In genomic region chr12:92466391-92467305, GRCh38 we compare ENCODE assay signal across 8 cellular contexts.
A peak's percentile ranks its signal among the peaks of the same experiment; 100 is the strongest.
DNase-seq lines count a peak whose midpoint lies in the region; ATAC-seq and TF ChIP-seq lines count a peak whose summit lies in the region.

No MANE protein-coding gene starts in this region.

- 71 to 72% methylated on average over 13 of the region's 13 CpGs for WGBS in GM23248 (ENCODE audit: low coverage in 1 of 2, low lambda C conversion rate in 2 of 2, missing lambda C conversion rate in 2 of 2), 2 experiments

- intact Hi-C loops in head of caudate nucleus (cut with DNase I), result no loop called here

- H3K36me3 ChIP-seq in HAP-1 (replicated peaks) (no peaks in the 10 kb centered on the region), GM23248 (ENCODE audit: low read depth) (no peaks in the 10 kb centered on the region)

- no peaks in the 10 kb centered on the region for H3K9me3 Mint-ChIP-seq in activated naive CD4-positive, alpha-beta T cell treated with anti-CD3 and anti-CD28 coated beads, Interleukin-2, amount 50 U/mL, for 72 hours

- no peaks in the 10 kb centered on the region for H3K9me2 ChIP-seq in GM23248 (ENCODE audit: insufficient read depth)

- H3K27ac Mint-ChIP-seq in activated naive CD4-positive, alpha-beta T cell treated with anti-CD3 and anti-CD28 coated beads, Interleukin-2, amount 50 U/mL, for 72 hours, result no peak overlapping the region

- H3K4me1 ChIP-seq in HAP-1 (no peaks in the 10 kb centered on the region; the same call in 1 of the 2 replicates), GM23248 (ENCODE audit: insufficient read depth) (peaks cover 10% of the 10 kb centered on the region; the same call in 1 of the 2 replicates)

- H2AFZ ChIP-seq in GM23248, result no peak overlapping the region

- TF ChIP-seq POLR2A in GM18505 (IDR thresholded peaks at IDR 0.05; ENCODE audit: borderline replicate concordance, extremely low read depth, insufficient read depth, insufficient read length), result peak; percentile 90

- peak; percentile 36 for ATAC-seq in GM18505 (IDR thresholded peaks at IDR 0.05; ENCODE audit: unreplicated experiment)
- no peak for ATAC-seq in activated naive CD4-positive, alpha-beta T cell treated with anti-CD3 and anti-CD28 coated beads, Interleukin-2, amount 50 U/mL, for 72 hours

- H3K27ac ChIP-seq in GM23248, result no peak overlapping the region

- peak; percentile 12 to 45 for DNase-seq in HAP-1 (ENCODE audit: low spot score in 2 of 2)
- DNase-seq in NCI-H2171 (lab: John Stamatoyannopoulos, UW), result peak; percentile 14
- peak in 37 of 42 donors; percentile 13 to 59 (median 35) for DNase-seq in head of caudate nucleus
- peak; percentile 73 for DNase-seq in skeletal muscle cell (ENCODE audit: low read depth)
- no peak for DNase-seq in activated naive CD4-positive, alpha-beta T cell treated with anti-CD3 and anti-CD28 coated beads, Interleukin-2, amount 50 U/mL, for 72 hours (ENCODE audit: low spot score in 2 of 2)
- no peak for DNase-seq in stimulated activated naive CD4-positive, alpha-beta T cell (lab: John Stamatoyannopoulos, UW)
- no peak for DNase-seq in GM23248

- H3K27me3 ChIP-seq in HAP-1 (ENCODE audit: low read depth) (no peaks in the 10 kb centered on the region), GM23248 (replicated peaks; ENCODE audit: insufficient read depth) (no peaks in the 10 kb centered on the region)

- no peaks in the 10 kb centered on the region for H3K79me2 ChIP-seq in GM23248 (ENCODE audit: insufficient read depth)

- no peak overlapping the region for H3K9ac ChIP-seq in GM23248

- no peak overlapping the region for H3K4me3 ChIP-seq in HAP-1
- H3K4me3 ChIP-seq in skeletal muscle cell (ENCODE audit: low read depth, low read length), result peak overlapping the region; percentile 39
- no peak overlapping the region for H3K4me3 ChIP-seq in GM23248

- in situ Hi-C loops in HAP-1 (cut with MboI; ENCODE audit: low sequenced_read_pairs), result no loop called here
- in situ Hi-C loops in GM23248 (cut with MboI), result no loop called here

- no peaks in the 10 kb centered on the region for H3F3A ChIP-seq in GM23248 (ENCODE audit: insufficient read depth)

- H3K4me2 ChIP-seq in GM23248 (ENCODE audit: unreplicated experiment), result no peak overlapping the region

- H4K20me1 ChIP-seq in GM23248 (ENCODE audit: insufficient read depth), result no peaks in the 10 kb centered on the region

- H3K36me3 Mint-ChIP-seq in activated naive CD4-positive, alpha-beta T cell treated with anti-CD3 and anti-CD28 coated beads, Interleukin-2, amount 50 U/mL, for 72 hours, result peaks cover 0 to 5% of the 10 kb centered on the region in 2 donors

- H3K9me3 ChIP-seq in HAP-1 (no peaks in the 10 kb centered on the region), GM23248 (ENCODE audit: low read depth) (no peaks in the 10 kb centered on the region)

Comparison
In these comparisons a context has a peak if more than half of its experiments do, and no peak if none do; other contexts are left out.
1. DNase-seq: peak in HAP-1 (2 of 2), NCI-H2171 (single experiment), head of caudate nucleus (37 of 42) and skeletal muscle cell (single experiment); none in activated naive CD4-positive, alpha-beta T cell treated with anti-CD3 and anti-CD28 coated beads, Interleukin-2, amount 50 U/mL, for 72 hours (0 of 2), stimulated activated naive CD4-positive, alpha-beta T cell (0 of 6) and GM23248 (single experiment).